ENCODE assay signal across 8 cellular contexts in genomic region chr16:69725480-69726312, GRCh38. TPM values are rescaled to one million over a fixed set of nuclear protein-coding genes. Genes with fewer than 3 reads are reported as not detected.
DNase-seq lines count a peak whose midpoint lies in the region; ATAC-seq and TF ChIP-seq lines count a peak whose summit lies in the region.

No MANE protein-coding gene starts in this region.

- peak overlapping the region; percentile 92 for H2BK5ac ChIP-seq in IMR-90 (ENCODE audit: low read depth, low read length, poor library complexity, severe bottlenecking)

- no peaks in the 10 kb centered on the region for H3K27me3 ChIP-seq in A673 (replicated peaks; ENCODE audit: insufficient read depth, low read depth, low read length, poor library complexity)
- no peaks in the 10 kb centered on the region for H3K27me3 ChIP-seq in IMR-90 (ENCODE audit: control insufficient read depth, insufficient read depth, low read length)
- H3K27me3 ChIP-seq in mammary epithelial cell (ENCODE audit: insufficient read depth, low read length) = no peaks in the 10 kb centered on the region
- no peaks in the 10 kb centered on the region for H3K27me3 ChIP-seq in mucosa of rectum (ENCODE audit: control insufficient read depth in 2 of 2, insufficient read depth in 2 of 2, low read length in 2 of 2)

- TF ChIP-seq RAD21 in IMR-90 (IDR thresholded peaks at IDR 0.05; ENCODE audit: low read length) = no peak

- BruUV-seq in A673 (replicated peaks; lab: Mats Ljungman, UMichigan) (TSS peak; percentile 82), IMR-90 (replicated peaks; lab: Mats Ljungman, UMichigan) (TSS peak; percentile 48), mammary epithelial cell (replicated peaks; lab: Mats Ljungman, UMichigan) (TSS peak; percentile 71)

- H3K4me2 ChIP-seq in IMR-90 (ENCODE audit: low read depth, low read length) (peak overlapping the region; percentile 78), mammary epithelial cell (ENCODE audit: insufficient read depth, low read depth, low read length) (peak overlapping the region; percentile 69)

- peak overlapping the region; percentile 97 for H2AK5ac ChIP-seq in IMR-90 (ENCODE audit: low read depth, low read length)

- H3K56ac ChIP-seq in IMR-90 (ENCODE audit: extremely low read depth, insufficient read depth, low read length) = peak overlapping the region; percentile 97

- H3K4me1 ChIP-seq in A673 (ENCODE audit: insufficient read depth, low read length, poor library complexity, severe bottlenecking) (peaks cover 27% of the 10 kb centered on the region), IMR-90 (ENCODE audit: control insufficient read depth, insufficient read depth, low read length) (peaks cover 8% of the 10 kb centered on the region; the same call in 1 of the 2 replicates), mammary epithelial cell (ENCODE audit: insufficient read depth, low read length) (peaks cover 22% of the 10 kb centered on the region), mucosa of rectum (ENCODE audit: control insufficient read depth in 2 of 2, insufficient read depth in 2 of 2, low read length in 2 of 2) (peaks cover 12 to 27% of the 10 kb centered on the region in 2 donors)

- CTCF ChIA-PET in A673 (lab: Charles Lee) (no interaction called here), IMR-90 (lab: Yijun Ruan, JAX) (interaction anchor here (1.0 to 1.2 kb wide), 2 partner anchors 29 kb away, joined by 3 to 4 read pairs; partner anchors contain the start of gene NOB1), mammary epithelial cell (lab: Charles Lee; ENCODE audit: low non-redundant PET) (no interaction called here)

- peak overlapping the region; percentile 78 for H2BK120ac ChIP-seq in IMR-90 (ENCODE audit: low read depth, low read length)

- H3K9me3 ChIP-seq in A673 (ENCODE audit: low read depth, low read length, poor library complexity, severe bottlenecking) (no peaks in the 10 kb centered on the region), IMR-90 (ENCODE audit: control insufficient read depth, insufficient read depth, low read length) (no peaks in the 10 kb centered on the region), mammary epithelial cell (replicated peaks; ENCODE audit: insufficient read depth, low read length) (no peaks in the 10 kb centered on the region), mucosa of rectum (ENCODE audit: control insufficient read depth in 2 of 2, low read length in 2 of 2) (no peaks in the 10 kb centered on the region)

- TF ChIP-seq CTCF in A673 (conservative IDR thresholded peaks at IDR 0.05; ENCODE audit: low read depth, low read length) = no peak
- TF ChIP-seq CTCF in IMR-90 (conservative IDR thresholded peaks at IDR 0.05; ENCODE audit: low read depth, low read length) = no peak
- no peak for TF ChIP-seq CTCF in mammary epithelial cell (conservative IDR thresholded peaks at IDR 0.05 in 1 of 2, IDR thresholded peaks at IDR 0.05 in 1 of 2; ENCODE audit: extremely low read depth in 1 of 2, insufficient read depth in 1 of 2, low read depth in 1 of 2, low read length in 2 of 2)

- peak overlapping the region; percentile 88 for H3K27ac ChIP-seq in A673 (ENCODE audit: low read depth, low read length, poor library complexity, severe bottlenecking)
- peak overlapping the region; percentile 95 for H3K27ac ChIP-seq in IMR-90 (ENCODE audit: insufficient read depth, low read length)
- H3K27ac ChIP-seq in mammary epithelial cell (ENCODE audit: insufficient read depth, low read depth, low read length) = peak overlapping the region; percentile 75
- H3K27ac ChIP-seq in mucosa of rectum (ENCODE audit: low read depth in 2 of 2, low read length in 2 of 2) = peak overlapping the region; percentile 85 to 88

- dilution Hi-C loops in IMR-90 (cut with HindIII; ENCODE audit: low sequenced_read_pairs, unreplicated experiment) (no loop called here), mammary epithelial cell (cut with HindIII; ENCODE audit: low sequenced_read_pairs) (no loop called here)

- peak overlapping the region; percentile 68 for H3K18ac ChIP-seq in IMR-90 (ENCODE audit: low read depth, low read length)

- H3K79me2 ChIP-seq in mammary epithelial cell (ENCODE audit: insufficient read depth, low read length) = peaks cover 65% of the 10 kb centered on the region

- in situ Hi-C loops in IMR-90 (cut with MboI; ENCODE audit: low sequenced_read_pairs) (no loop called here), mammary epithelial cell (cut with MboI; ENCODE audit: low sequenced_read_pairs in 2 of 2) (no loop called here)

- POLR2A ChIA-PET in A673 (lab: Charles Lee; ENCODE audit: low non-redundant PET) = interaction anchor here (0.6 kb wide), 1 partner anchor 14 kb away, joined by 5 read pairs; no protein-coding TSS in a partner anchor
- POLR2A ChIA-PET in IMR-90 (lab: Charles Lee; ENCODE audit: unreplicated experiment) = interaction anchor here (0.7 kb wide), 1 partner anchor 344 kb away, joined by 3 read pairs; no protein-coding TSS in a partner anchor

- H2BK15ac ChIP-seq in IMR-90 (ENCODE audit: low read depth, low read length) = peak overlapping the region; percentile 87; the same call in 1 of the 3 replicates

- peak overlapping the region; percentile 89; the same call in 1 of the 2 replicates for H2BK20ac ChIP-seq in IMR-90 (ENCODE audit: low read depth, low read length)

- peak overlapping the region; percentile 82 for H2AFZ ChIP-seq in IMR-90 (replicated peaks; ENCODE audit: low read length, poor library complexity)
- peak overlapping the region; percentile 57 for H2AFZ ChIP-seq in mammary epithelial cell (ENCODE audit: low read depth, low read length)

- H3K14ac ChIP-seq in IMR-90 (replicated peaks; ENCODE audit: low read depth, low read length) = peak overlapping the region; percentile 98

- no peaks in the 10 kb centered on the region for H3K36me3 ChIP-seq in A673 (ENCODE audit: insufficient read depth, low read length, poor library complexity, severe bottlenecking)
- H3K36me3 ChIP-seq in IMR-90 (ENCODE audit: control insufficient read depth, insufficient read depth, low read length) = peaks cover 6% of the 10 kb centered on the region
- peaks cover 3% of the 10 kb centered on the region for H3K36me3 ChIP-seq in mammary epithelial cell (ENCODE audit: insufficient read depth, low read length)
- no peaks in the 10 kb centered on the region for H3K36me3 ChIP-seq in mucosa of rectum (ENCODE audit: control insufficient read depth in 2 of 2, insufficient read depth in 2 of 2, low read length in 2 of 2)

- peak overlapping the region; percentile 86 to 96 for H4K8ac ChIP-seq in IMR-90 (ENCODE audit: low read depth in 2 of 2, low read length in 2 of 2)

- peaks cover 26 to 73% of the 10 kb centered on the region in 2 experiments for H3K79me1 ChIP-seq in IMR-90 (ENCODE audit: low read depth in 1 of 2, low read length in 2 of 2)

- H3K4me3 ChIP-seq in A673 (ENCODE audit: low read depth, low read length, poor library complexity, severe bottlenecking) (peak overlapping the region; percentile 54), IMR-90 (ENCODE audit: insufficient read depth, low read depth, low read length) (peak overlapping the region; percentile 58), mammary epithelial cell (replicated peaks in 1 of 3; ENCODE audit: insufficient read depth in 1 of 3, low read depth in 2 of 3, low read length in 3 of 3) (peak overlapping the region; percentile 46 to 72 (median 58)), mucosa of rectum (ENCODE audit: low read length in 2 of 2) (peak overlapping the region; percentile 81 to 83)

- no peak for DNase-seq in A673 (ENCODE audit: low spot score)
- DNase-seq in IMR-90 = no peak
- no peak for DNase-seq in mammary epithelial cell
- no peak for DNase-seq in DMS153 treated with DMSO at 0.1 percent for 48 hours (lab: John Stamatoyannopoulos, UW; ENCODE audit: unreplicated experiment)
- no peak for DNase-seq in foreskin melanocyte
- DNase-seq in medulla oblongata (ENCODE audit: extremely low spot score) = no peak

- H4K20me1 ChIP-seq in IMR-90 (ENCODE audit: insufficient read depth, low read length) (peaks cover 31% of the 10 kb centered on the region; the same call in 1 of the 2 replicates), mammary epithelial cell (ENCODE audit: insufficient read depth, low read length) (no peaks in the 10 kb centered on the region)

- H4K5ac ChIP-seq in IMR-90 (ENCODE audit: low read depth, low read length) = peak overlapping the region; percentile 63

- peak overlapping the region; percentile 91 for H3K4ac ChIP-seq in IMR-90 (ENCODE audit: low read depth, low read length)

- peak overlapping the region; percentile 83 for H4K91ac ChIP-seq in IMR-90 (ENCODE audit: insufficient read depth, low read depth, low read length)

- WGBS in IMR-90 (ENCODE audit: extremely low coverage in 2 of 2, insufficient read length in 1 of 2), 2 experiments = 76% methylated on average over 12 of the region's 32 CpGs; no CpG with 5 or more reads in 1 of the 2 experiments
- WGBS in mammary epithelial cell (ENCODE audit: low coverage, missing lambda C conversion rate) = 59% methylated on average over 30 of the region's 32 CpGs

- peak overlapping the region; percentile 93 for H2AK9ac ChIP-seq in IMR-90 (replicated peaks; ENCODE audit: low read depth, low read length, poor library complexity)

- no peak for TF ChIP-seq POLR2A in IMR-90 (IDR thresholded peaks at IDR 0.05; ENCODE audit: low read depth, low read length)

- intact Hi-C loops in A673 (cut with micrococcal nuclease; ENCODE audit: unreplicated experiment) = no loop called here
- intact Hi-C loops in IMR-90 (cut with micrococcal nuclease) = loop anchor here (2.0 kb wide), 1 partner anchor 29 kb away; the partner anchor contains the start of gene NOB1
- intact Hi-C loops in mammary epithelial cell (cut with micrococcal nuclease) = loop anchor here (1.0 kb wide), 1 partner anchor 29 kb away; the partner anchor contains the start of gene NOB1

- 0 out of 2 replicates have a peak, but pooled peaks cover 8% of the 10 kb centered on the region for H3K9me1 ChIP-seq in IMR-90 (ENCODE audit: insufficient read depth, low read length)

- no peak; the same call in 1 of the 2 replicates for ATAC-seq in IMR-90 (ENCODE audit: low read depth)
- ATAC-seq in HG03378 (IDR thresholded peaks at IDR 0.05; ENCODE audit: unreplicated experiment) = no peak

- H3K9ac ChIP-seq in IMR-90 (ENCODE audit: low read depth, low read length) = peak overlapping the region; percentile 87
- peak overlapping the region; percentile 87 for H3K9ac ChIP-seq in mammary epithelial cell (ENCODE audit: insufficient read depth, low read length)
- H3K9ac ChIP-seq in mucosa of rectum (ENCODE audit: low read depth in 1 of 2, low read length in 2 of 2) = peak overlapping the region; percentile 73 to 74

- peak overlapping the region; percentile 57 for H3K23ac ChIP-seq in IMR-90 (ENCODE audit: low read depth, low read length)

RNA-seq across cellular contexts. Expression of gene NQO1, which starts 0.7 kb away (rescaled TPM):
- total RNA-seq in A673 (2021) (46.9 and 61.7 TPM in 2 replicates), IMR-90 (2012; rRNA removed) (404 and 426 TPM in 2 replicates), mammary epithelial cell (100 to 1,000 TPM; 241 to 421 TPM)
- polyA plus RNA-seq in IMR-90 (2012; rRNA removed) (266 and 304 TPM in 2 replicates), mammary epithelial cell (446 TPM)
- polyA plus RNA-seq in IMR-90 (2012; cell fraction: cytosol; rRNA removed) = 178 and 231 TPM in 2 replicates
- polyA plus RNA-seq in IMR-90 (2012; cell fraction: nucleus; rRNA removed; ENCODE audit: low replicate concordance) = 57.1 and 94.2 TPM in 2 replicates
- polyA minus RNA-seq in mammary epithelial cell = 221 TPM

RNA-seq across cellular contexts. Expression of gene NOB1, which starts 29.0 kb away (rescaled TPM):
- total RNA-seq in A673 (2021) = 78.1 and 93.3 TPM in 2 replicates
- total RNA-seq in IMR-90 (2012; rRNA removed) = 36.4 and 47.0 TPM in 2 replicates
- 58.1 and 63.2 TPM in 2 replicates for polyA plus RNA-seq in IMR-90 (2012; rRNA removed)
- 57.9 and 67.8 TPM in 2 replicates for polyA plus RNA-seq in IMR-90 (2012; cell fraction: cytosol; rRNA removed)
- polyA plus RNA-seq in IMR-90 (2012; cell fraction: nucleus; rRNA removed; ENCODE audit: low replicate concordance) = 25.7 and 35.4 TPM in 2 replicates
- 10 to 100 TPM; 30.7 to 72.3 TPM for total RNA-seq in mammary epithelial cell
- polyA plus RNA-seq in mammary epithelial cell = 90.4 TPM
- polyA minus RNA-seq in mammary epithelial cell = 83.8 TPM

RNA-seq across cellular contexts. Expression of gene WWP2, which starts 36.4 kb away (rescaled TPM):
- total RNA-seq in A673 (2021) (32.4 and 38.5 TPM in 2 replicates), IMR-90 (2012; rRNA removed) (12.7 and 14.4 TPM in 2 replicates), mammary epithelial cell (10 to 100 TPM; 30.3 to 32.8 TPM)
- polyA plus RNA-seq in IMR-90 (2012; rRNA removed) (11.8 and 13.7 TPM in 2 replicates), mammary epithelial cell (13.3 TPM)
- polyA plus RNA-seq in IMR-90 (2012; cell fraction: cytosol; rRNA removed) = 6.5 and 8.4 TPM in 2 replicates
- 32.2 and 32.7 TPM in 2 replicates for polyA plus RNA-seq in IMR-90 (2012; cell fraction: nucleus; rRNA removed; ENCODE audit: low replicate concordance)
- polyA minus RNA-seq in mammary epithelial cell = 41.5 TPM
